ENCODE assay signal across 1 cellular context in genomic region chr3:152298393-152299242, GRCh38.
A peak's percentile ranks its signal among the peaks of the same experiment; 100 is the strongest.
TF ChIP-seq lines count a peak whose summit lies in the region.

No MANE protein-coding gene starts in this region.

TF ChIP-seq in K562, 482 proteins besides CTCF, POLR2A, EP300 and RAD21 (continued from another document and continues in another):
- TF ChIP-seq, protein P1, sequence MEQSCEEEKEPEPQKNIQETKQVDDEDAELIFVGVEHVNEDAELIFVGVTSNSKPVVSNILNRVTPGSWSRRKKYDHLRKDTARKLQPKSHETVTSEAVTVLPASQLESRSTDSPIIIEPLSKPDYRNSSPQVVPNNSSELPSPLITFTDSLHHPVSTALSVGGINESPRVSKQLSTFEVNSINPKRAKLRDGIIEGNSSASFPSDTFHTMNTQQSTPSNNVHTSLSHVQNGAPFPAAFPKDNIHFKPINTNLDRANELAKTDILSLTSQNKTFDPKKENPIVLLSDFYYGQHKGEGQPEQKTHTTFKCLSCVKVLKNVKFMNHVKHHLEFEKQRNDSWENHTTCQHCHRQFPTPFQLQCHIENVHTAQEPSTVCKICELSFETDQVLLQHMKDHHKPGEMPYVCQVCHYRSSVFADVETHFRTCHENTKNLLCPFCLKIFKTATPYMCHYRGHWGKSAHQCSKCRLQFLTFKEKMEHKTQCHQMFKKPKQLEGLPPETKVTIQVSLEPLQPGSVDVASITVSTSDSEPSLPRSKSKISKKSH (CRISPR knock-in tag; IDR thresholded peaks at IDR 0.05), result no peak
- TF ChIP-seq MNT (conservative IDR thresholded peaks at IDR 0.05) (peak; percentile 66 to 71), L3MBTL2 (IDR thresholded peaks at IDR 0.05) (peak; percentile 50; the same call in 1 of the 2 replicates), U2AF2 (optimal IDR thresholded peaks at IDR 0.05; ENCODE audit: low read depth, low read length) (no peak), GABPA (tag; conservative IDR thresholded peaks at IDR 0.05; ENCODE audit: low read depth) (peak; percentile 48), CREM (IDR thresholded peaks at IDR 0.05; ENCODE audit: low read depth) (peak; percentile 55), ZNF384 (IDR thresholded peaks at IDR 0.05; ENCODE audit: low read depth, low read length) (peak; percentile 23; the same call in 1 of the 2 replicates), TCF7L2 (IDR thresholded peaks at IDR 0.05; ENCODE audit: low read depth, low read length) (peak; percentile 62; the same call in 1 of the 2 replicates), ATF1 (CRISPR knock-in tag; IDR thresholded peaks at IDR 0.05) (no peak), ATF1 (tag; IDR thresholded peaks at IDR 0.05) (peak; percentile 51; the same call in 1 of the 2 replicates), MEIS2 (IDR thresholded peaks at IDR 0.05; ENCODE audit: partially characterized antibody) (peak; percentile 44), BHLHE40 (IDR thresholded peaks at IDR 0.05; ENCODE audit: low read length) (peak; percentile 68), HNRNPK (IDR thresholded peaks at IDR 0.05; ENCODE audit: low read depth, low read length, poor library complexity, severe bottlenecking) (no peak), ETV1 (tag; conservative IDR thresholded peaks at IDR 0.05; ENCODE audit: low read depth) (0 out of 2 replicates have a peak, but pooled peaks have one; percentile 4), SMARCA4 (IDR thresholded peaks at IDR 0.05) (peak; percentile 75), KAT7 (CRISPR knock-in tag; IDR thresholded peaks at IDR 0.05; ENCODE audit: borderline replicate concordance) (peak; percentile 54; the same call in 1 of the 2 replicates), RREB1 (CRISPR knock-in tag; IDR thresholded peaks at IDR 0.05) (no peak), HDAC3 (IDR thresholded peaks at IDR 0.05; ENCODE audit: borderline replicate concordance, partially characterized antibody) (no peak), NRF1 (conservative IDR thresholded peaks at IDR 0.05 in 1 of 2, IDR thresholded peaks at IDR 0.05 in 1 of 2) (peak; percentile 36 to 60), ZNF146 (CRISPR knock-in tag; IDR thresholded peaks at IDR 0.05; ENCODE audit: unreplicated experiment) (no peak), PHB2 (IDR thresholded peaks at IDR 0.05; ENCODE audit: low read depth) (no peak), ARID3A (IDR thresholded peaks at IDR 0.05; ENCODE audit: borderline replicate concordance, low read depth, low read length) (peak; percentile 57; the same call in 1 of the 2 replicates), EGR1 (conservative IDR thresholded peaks at IDR 0.05) (peak; percentile 40; the same call in 1 of the 2 replicates), FOS (IDR thresholded peaks at IDR 0.05; ENCODE audit: extremely low read depth, insufficient read length) (peak; percentile 53), DPF2 (IDR thresholded peaks at IDR 0.05) (peak; percentile 82), ARID1B (IDR thresholded peaks at IDR 0.05) (peak; percentile 59), PPARD (CRISPR knock-in tag; IDR thresholded peaks at IDR 0.05) (no peak), ZNF436 (CRISPR knock-in tag; IDR thresholded peaks at IDR 0.05) (no peak), NCOA4 (IDR thresholded peaks at IDR 0.05; ENCODE audit: partially characterized antibody) (no peak), COPS2 (conservative IDR thresholded peaks at IDR 0.05) (no peak), ZNF57 (CRISPR knock-in tag; IDR thresholded peaks at IDR 0.05) (no peak), NR1H2 (CRISPR knock-in tag; IDR thresholded peaks at IDR 0.05) (no peak), MYC (IDR thresholded peaks at IDR 0.05; ENCODE audit: low read depth, low read length) (peak; percentile 38; the same call in 1 of the 2 replicates), MYC (CRISPR knock-in tag; IDR thresholded peaks at IDR 0.05; ENCODE audit: borderline replicate concordance, low read depth) (no peak), POLR2G (IDR thresholded peaks at IDR 0.05; ENCODE audit: low read depth, low read length) (no peak), KDM1A (IDR thresholded peaks at IDR 0.05) (0 out of 4 replicates have a peak, but pooled peaks of 1 of the 2 experiments have one; percentile 24), SAP30 (IDR thresholded peaks at IDR 0.05; ENCODE audit: borderline replicate concordance, insufficient read depth, low read depth, low read length, poor library complexity, severe bottlenecking) (peak; percentile 51), MBD2 (IDR thresholded peaks at IDR 0.05; ENCODE audit: borderline replicate concordance, low read depth) (0 out of 2 replicates have a peak, but pooled peaks have one; percentile 33), RBM25 (IDR thresholded peaks at IDR 0.05; ENCODE audit: low read depth, low read length, severe bottlenecking) (peak; percentile 47), PBX2 (CRISPR knock-in tag; IDR thresholded peaks at IDR 0.05; ENCODE audit: low read depth) (no peak), PBX2 (tag; conservative IDR thresholded peaks at IDR 0.05; ENCODE audit: low read depth) (peak; percentile 48), CREB3L1 (IDR thresholded peaks at IDR 0.05; ENCODE audit: borderline replicate concordance, low read depth) (0 out of 2 replicates have a peak, but pooled peaks have one; percentile 32), ATF3 (IDR thresholded peaks at IDR 0.05) (peak; percentile 36), ATF3 (CRISPR knock-in tag; conservative IDR thresholded peaks at IDR 0.05) (no peak), ATF7 (IDR thresholded peaks at IDR 0.05) (peak; percentile 96), MAZ (CRISPR knock-in tag; conservative IDR thresholded peaks at IDR 0.05 in 1 of 2, IDR thresholded peaks at IDR 0.05 in 1 of 2) (peak; percentile 29 to 32; a peak in 1 of 4 replicates), TBL1XR1 (IDR thresholded peaks at IDR 0.05; ENCODE audit: low read length in 2 of 2) (peak in 1 of 2 experiments; percentile 27; a peak in 1 of 4 replicates), SPI1 (IDR thresholded peaks at IDR 0.05; ENCODE audit: borderline replicate concordance, low read depth, low read length) (0 out of 2 replicates have a peak, but pooled peaks have one; percentile 31), CEBPB (tag; IDR thresholded peaks at IDR 0.05) (peak; percentile 98)
- TF ChIP-seq, protein P2, sequence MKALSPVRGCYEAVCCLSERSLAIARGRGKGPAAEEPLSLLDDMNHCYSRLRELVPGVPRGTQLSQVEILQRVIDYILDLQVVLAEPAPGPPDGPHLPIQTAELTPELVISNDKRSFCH (CRISPR knock-in tag; IDR thresholded peaks at IDR 0.05), result no peak
- TF ChIP-seq, protein P2 (tag; IDR thresholded peaks at IDR 0.05), result peak; percentile 75
